ENCODE assay signal across 12 cellular contexts in the genomic region with DNA sequence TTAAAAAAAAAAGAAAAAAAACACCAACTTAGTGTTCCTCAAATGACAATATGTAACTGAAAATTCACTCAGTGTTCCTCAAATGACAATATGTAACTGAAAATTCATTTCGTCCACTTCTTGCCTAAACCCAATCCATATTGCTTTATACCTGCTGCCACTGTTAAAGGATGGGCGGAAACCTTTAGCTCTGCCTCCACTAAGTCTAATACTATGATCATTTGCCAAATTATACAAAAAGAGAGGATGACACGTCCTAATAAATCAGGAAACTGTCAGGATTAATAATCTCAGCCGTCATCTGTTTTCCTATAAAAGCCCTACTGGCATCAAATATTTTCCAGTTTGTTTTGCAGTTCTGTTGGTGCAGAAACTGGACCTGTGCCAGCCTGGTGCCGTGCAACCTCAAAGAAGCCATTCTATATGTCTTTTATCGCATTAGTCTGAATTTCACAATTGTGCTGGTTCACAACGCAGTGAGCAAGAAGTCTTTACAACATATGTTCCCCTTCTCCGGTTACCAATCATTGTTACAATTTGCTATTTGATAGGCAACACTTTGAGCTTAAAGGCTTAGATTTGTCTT.
DNase-seq lines count a peak whose midpoint lies in the region; ATAC-seq and FAIRE-seq lines count a peak whose summit lies in the region.
"Had no signal": no experiment of that assay in that cellular context is flagged by ENCODE, and none has a peak within 500 bp of the region (broad histone marks: within the 10 kb centered on the region; RNA-seq: fewer than 3 reads in every experiment).

No MANE protein-coding gene starts in this region.

- ATAC-seq in HG03039 (IDR thresholded peaks at IDR 0.05; ENCODE audit: unreplicated experiment) = no peak

- DNase-seq in NCI-H1417 (lab: John Stamatoyannopoulos, UW) (peak in 2 of 3 experiments; percentile 33 to 73), NCI-H1417 treated with DMSO at 0.1 percent for 48 hours (lab: John Stamatoyannopoulos, UW) (no peak), NCI-H128 (lab: John Stamatoyannopoulos, UW; ENCODE audit: unreplicated experiment) (peak; percentile 31), NCI-H82 treated with DMSO at 0.1 percent for 48 hours (lab: John Stamatoyannopoulos, UW; ENCODE audit: unreplicated experiment) (peak; percentile 37), foreskin melanocyte (peak; percentile 13), GM19239 (ENCODE audit: insufficient read length, low spot score) (no peak), AML-193 (lab: John Stamatoyannopoulos, UW) (no peak)
- DNase-seq: effector memory CD8-positive, alpha-beta T cell; NCI-H1048; stimulated activated CD4-positive, alpha-beta T cell treated with anti-CD3 and anti-CD28 coated beads, Interleukin-4, amount 100 ng/mL, for 1 hour had no signal

- FAIRE-seq in GM19239 (lab: Jason Lieb, UNC) = no peak
- FAIRE-seq: urothelium cell line had no signal

Comparison
In these comparisons a context has a peak if more than half of its experiments do, and no peak if none do; other contexts are left out.
1. DNase-seq: peak in NCI-H1417 (2 of 3), NCI-H128 (single experiment), NCI-H82 treated with DMSO at 0.1 percent for 48 hours (single experiment) and foreskin melanocyte (single experiment); none in NCI-H1417 treated with DMSO at 0.1 percent for 48 hours (single experiment), GM19239 (single experiment) and AML-193 (0 of 2).